In genomic region chr4:45795165-45795564, GRCh38 we compare ENCODE assay signal across 17 cellular contexts.
DNase-seq lines count a peak whose midpoint lies in the region; ATAC-seq and TF ChIP-seq lines count a peak whose summit lies in the region.
"Had no signal": no experiment of that assay in that cellular context is flagged by ENCODE, and none has a peak within 500 bp of the region (broad histone marks: within the 10 kb centered on the region; RNA-seq: fewer than 3 reads in every experiment).

No MANE protein-coding gene starts in this region.

- H4K20me1 ChIP-seq in hepatocyte (ENCODE audit: insufficient read depth, poor library complexity, severe bottlenecking): no peaks in the 10 kb centered on the region
- H4K20me1 ChIP-seq: BLaER1 had no signal

- TF ChIP-seq CTCF in hepatocyte (IDR thresholded peaks at IDR 0.05; ENCODE audit: poor library complexity) (no peak), parathyroid adenoma (IDR thresholded peaks at IDR 0.05) (no peak), thyroid gland (IDR thresholded peaks at IDR 0.05) (no peak)

- H3K27ac ChIP-seq in hepatocyte (peak overlapping the region; percentile 8), parathyroid adenoma (no peak overlapping the region), thyroid gland (no peak overlapping the region)
- H3K27ac ChIP-seq: BLaER1 had no signal

- H2AFZ ChIP-seq in hepatocyte: peak overlapping the region; percentile 46
- peak overlapping the region; percentile 22 for H2AFZ ChIP-seq in parathyroid adenoma

- H3K4me1 ChIP-seq in hepatocyte (ENCODE audit: insufficient read depth): peaks cover 10% of the 10 kb centered on the region
- H3K4me1 ChIP-seq in parathyroid adenoma: no peaks in the 10 kb centered on the region
- no peaks in the 10 kb centered on the region for H3K4me1 ChIP-seq in thyroid gland
- H3K4me1 ChIP-seq: BLaER1, Caco-2 had no signal

- no peaks in the 10 kb centered on the region for H3K27me3 ChIP-seq in hepatocyte
- H3K27me3 ChIP-seq in parathyroid adenoma (ENCODE audit: control insufficient read depth, insufficient read depth, low read length): no peaks in the 10 kb centered on the region
- no peaks in the 10 kb centered on the region for H3K27me3 ChIP-seq in thyroid gland
- no peaks in the 10 kb centered on the region for H3K27me3 ChIP-seq in MG63
- H3K27me3 ChIP-seq: BLaER1 had no signal

- H3K9me3 ChIP-seq in hepatocyte (ENCODE audit: low read depth) (no peaks in the 10 kb centered on the region), parathyroid adenoma (ENCODE audit: control insufficient read depth, low read length) (no peaks in the 10 kb centered on the region), thyroid gland (no peaks in the 10 kb centered on the region), MG63 (no peaks in the 10 kb centered on the region)
- H3K9me3 ChIP-seq: BLaER1, Caco-2 had no signal

- H3K9ac ChIP-seq in parathyroid adenoma: no peak overlapping the region
- H3K9ac ChIP-seq: BLaER1 had no signal

- peak; percentile 13 for DNase-seq in left cardiac atrium
- DNase-seq in Right ventricle myocardium superior: no peak
- DNase-seq in hepatocyte (ENCODE audit: low spot score): peak; percentile 19
- peak; percentile 8 to 25 for DNase-seq in thyroid gland
- DNase-seq in islet precursor cell: no peak
- DNase-seq in MG63: no peak
- DNase-seq: 8988T; AML-193; Caco-2; CD8-positive, alpha-beta memory T cell; DND-41; GDM1; GOT3; H9 had no signal

- TF ChIP-seq POLR2A in thyroid gland (IDR thresholded peaks at IDR 0.05): no peak

- H3K4me3 ChIP-seq in hepatocyte (no peak overlapping the region), parathyroid adenoma (ENCODE audit: low read depth, low read length) (no peak overlapping the region), thyroid gland (replicated peaks in 1 of 3) (no peak overlapping the region), MG63 (no peak overlapping the region)
- H3K4me3 ChIP-seq: BLaER1 had no signal

- H3K79me2 ChIP-seq in hepatocyte (no peaks in the 10 kb centered on the region), parathyroid adenoma (no peaks in the 10 kb centered on the region)

- intact Hi-C loops in left cardiac atrium (cut with DNase I) (no loop called here), Right ventricle myocardium superior (cut with DNase I) (no loop called here), thyroid gland (cut with DNase I) (no loop called here)

- WGBS in hepatocyte (ENCODE audit: low lambda C conversion rate, missing lambda C conversion rate): 46% methylated on average over 6 of the region's 6 CpGs
- 35 to 44% methylated on average over 6 of the region's 6 CpGs for WGBS in thyroid gland, 2 donors

- H3K9me2 ChIP-seq in hepatocyte (replicated peaks; ENCODE audit: insufficient read depth): no peaks in the 10 kb centered on the region

- peak overlapping the region; percentile 37 for H3K4me2 ChIP-seq in hepatocyte
- H3K4me2 ChIP-seq in parathyroid adenoma (ENCODE audit: low read length): no peak overlapping the region
- H3K4me2 ChIP-seq: BLaER1 had no signal

- no peaks in the 10 kb centered on the region for H3K36me3 ChIP-seq in hepatocyte (replicated peaks; ENCODE audit: insufficient read depth, low read depth)
- no peaks in the 10 kb centered on the region for H3K36me3 ChIP-seq in parathyroid adenoma (ENCODE audit: control insufficient read depth, insufficient read depth, low read length)
- H3K36me3 ChIP-seq in thyroid gland: no peaks in the 10 kb centered on the region
- no peaks in the 10 kb centered on the region for H3K36me3 ChIP-seq in MG63
- H3K36me3 ChIP-seq: BLaER1 had no signal

- ATAC-seq in left cardiac atrium (no peak), Right ventricle myocardium superior (ENCODE audit: poor library complexity) (no peak), GM19324 (IDR thresholded peaks at IDR 0.05; ENCODE audit: low FRiP score, unreplicated experiment) (no peak)

Comparison
In these comparisons a context has a peak if more than half of its experiments do, and no peak if none do; other contexts are left out.
1. DNase-seq: peak in left cardiac atrium (single experiment), hepatocyte (single experiment) and thyroid gland (2 of 2); none in Right ventricle myocardium superior (single experiment), islet precursor cell (single experiment) and MG63 (single experiment).